ENCODE assay signal across 8 cellular contexts in genomic region chr3:172154768-172155649, GRCh38.
DNase-seq lines count a peak whose midpoint lies in the region; ATAC-seq, FAIRE-seq and TF ChIP-seq lines count a peak whose summit lies in the region.

No MANE protein-coding gene starts in this region.

- peaks cover 0 to 74% of the 10 kb centered on the region in 2 experiments; a peak in 3 of 4 replicates for H3K79me2 ChIP-seq in H1 (ENCODE audit: control insufficient read depth in 1 of 2, insufficient read depth in 2 of 2, low read length in 2 of 2)

- no peak overlapping the region for H3K56ac ChIP-seq in H1 (replicated peaks; ENCODE audit: insufficient read length, low read depth, low read length)

- H3K27me3 ChIP-seq in H1 (replicated peaks in 1 of 4; ENCODE audit: control insufficient read depth in 3 of 4, extremely low read depth in 1 of 4, insufficient read depth in 3 of 4, low read length in 3 of 4) (no peaks in the 10 kb centered on the region), spleen (replicated peaks in 1 of 7) (no peaks in the 10 kb centered on the region), WERI-Rb-1 (ENCODE audit: insufficient read depth, low read depth, severe bottlenecking) (no peaks in the 10 kb centered on the region)

- H3K9me3 ChIP-seq in H1 (ENCODE audit: insufficient read depth in 2 of 2, low read depth in 1 of 2, low read length in 1 of 2) (no peaks in the 10 kb centered on the region), spleen (no peaks in the 10 kb centered on the region), WERI-Rb-1 (ENCODE audit: severe bottlenecking) (no peaks in the 10 kb centered on the region)

- H3K14ac ChIP-seq in H1 (ENCODE audit: insufficient read length), result no peak overlapping the region

- H3K4me3 ChIP-seq in H1 (ENCODE audit: extremely low read depth in 1 of 4, insufficient read depth in 2 of 4, low read depth in 3 of 4, low read length in 4 of 4) (peak overlapping the region in 1 of 4 experiments; percentile 10; a peak in 1 of 8 replicates), spleen (no peak overlapping the region), WERI-Rb-1 (ENCODE audit: low read depth, low read length) (no peak overlapping the region)

- POLR2A ChIA-PET in H1 (lab: Charles Lee; ENCODE audit: partially characterized antibody), result interaction anchor here (1.2 to 2.1 kb wide), 3 partner anchors 15 to 114 kb away, joined by 3 to 5 read pairs (median 4); no protein-coding TSS in a partner anchor

- H3K18ac ChIP-seq in H1 (ENCODE audit: extremely low read depth, low read length), result peak overlapping the region; percentile 78

- H4K20me1 ChIP-seq in H1 (replicated peaks in 1 of 2; ENCODE audit: control insufficient read depth in 1 of 2, insufficient read depth in 2 of 2, low read length in 2 of 2), result no peaks in the 10 kb centered on the region

- WGBS in H1 (ENCODE audit: extremely low coverage in 1 of 2, insufficient coverage in 1 of 2, insufficient read length in 1 of 2, insufficient replicate concordance in 2 of 2, low coverage in 1 of 2, low lambda C conversion rate in 2 of 2, missing lambda C conversion rate in 1 of 2), 2 experiments, result 67% methylated on average over 6 of the region's 6 CpGs; no CpG with 5 or more reads in 1 of the 2 experiments
- 83 to 91% (median 85%) methylated on average over 6 of the region's 6 CpGs for WGBS in spleen, 5 donors

- peak overlapping the region; percentile 85 for H3K4ac ChIP-seq in H1 (replicated peaks; ENCODE audit: insufficient read length, low read depth, low read length)

- H2BK12ac ChIP-seq in H1 (ENCODE audit: low read depth, low read length), result peak overlapping the region; percentile 82

- peak overlapping the region; percentile 89 for H2BK120ac ChIP-seq in H1 (replicated peaks; ENCODE audit: low read depth, low read length)

- peak overlapping the region; percentile 24 for H3K23ac ChIP-seq in H1 (ENCODE audit: insufficient read length)

- TF ChIP-seq POLR2A in H1 (IDR thresholded peaks at IDR 0.05; ENCODE audit: control extremely low read depth in 1 of 2, low read depth in 2 of 2, low read length in 2 of 2), result no peak
- no peak for TF ChIP-seq POLR2A in spleen (IDR thresholded peaks at IDR 0.05)

- no peak overlapping the region for H3K9ac ChIP-seq in H1 (replicated peaks in 1 of 4; ENCODE audit: extremely low read depth in 1 of 4, low read depth in 3 of 4, low read length in 3 of 4)

- DNase-seq in H1 (ENCODE audit: low read depth in 1 of 2, low spot score in 2 of 2), result no peak
- no peak for DNase-seq in spleen
- DNase-seq in AG08395 (ENCODE audit: low spot score), result no peak
- no peak for DNase-seq in NCI-H1105 (lab: John Stamatoyannopoulos, UW)
- no peak for DNase-seq in stimulated activated CD4-positive, alpha-beta T cell treated with anti-CD3 and anti-CD28 coated beads, Interleukin-2, amount 100 ng/mL, for 48 hours
- no peak for DNase-seq in WERI-Rb-1

- H3K23me2 ChIP-seq in H1 (ENCODE audit: low read depth, low read length), result no peaks in the 10 kb centered on the region

- peak overlapping the region; percentile 68; the same call in 1 of the 2 replicates for H2BK20ac ChIP-seq in H1 (ENCODE audit: low read length)

- H2AFZ ChIP-seq in H1 (ENCODE audit: low read length), result no peak overlapping the region

- peaks cover 11 to 36% (median 33%) of the 10 kb centered on the region in 4 experiments for H3K4me1 ChIP-seq in H1 (replicated peaks in 1 of 4; ENCODE audit: control insufficient read depth in 3 of 4, insufficient read depth in 4 of 4, low read length in 3 of 4)
- peaks cover 18 to 79% (median 42%) of the 10 kb centered on the region in 6 donors for H3K4me1 ChIP-seq in spleen

- H3K36me3 ChIP-seq in H1 (ENCODE audit: control insufficient read depth in 2 of 4, insufficient read depth in 4 of 4, low read length in 3 of 4) (no peaks in the 10 kb centered on the region), spleen (no peaks in the 10 kb centered on the region), WERI-Rb-1 (no peaks in the 10 kb centered on the region)

- FAIRE-seq in H1 (lab: Jason Lieb, UNC), result no peak

- H3K79me1 ChIP-seq in H1 (ENCODE audit: low read depth, low read length), result no peaks in the 10 kb centered on the region; the same call in 1 of the 2 replicates

- peak overlapping the region; percentile 94 for H4K91ac ChIP-seq in H1 (replicated peaks; ENCODE audit: insufficient read length, low read length)

- peak overlapping the region; percentile 3 to 49; a peak in 3 of 4 replicates for H3K4me2 ChIP-seq in H1 (ENCODE audit: insufficient read depth in 1 of 2, low read depth in 2 of 2, low read length in 2 of 2)

- 0 out of 2 replicates have a peak overlapping the region, but pooled peaks have one; percentile 2 for H3K27ac ChIP-seq in H1 (ENCODE audit: low read depth, low read length)
- peak overlapping the region in 5 of 8 donors; percentile 28 to 77 (median 75) for H3K27ac ChIP-seq in spleen
- H3K27ac ChIP-seq in WERI-Rb-1, result no peak overlapping the region

- no peak overlapping the region for H4K8ac ChIP-seq in H1 (ENCODE audit: extremely low read depth, insufficient read depth, low read length)

- no peak for TF ChIP-seq EP300 in H1 (IDR thresholded peaks at IDR 0.05; ENCODE audit: borderline replicate concordance in 1 of 2, low read depth in 2 of 2, low read length in 2 of 2)

- TF ChIP-seq RAD21 in H1 (IDR thresholded peaks at IDR 0.05 in 1 of 2, conservative IDR thresholded peaks at IDR 0.05 in 1 of 2; ENCODE audit: low read depth in 2 of 2, low read length in 2 of 2), result no peak

- peak overlapping the region; percentile 95 for H2BK5ac ChIP-seq in H1 (ENCODE audit: low read depth, low read length)

- H2AK5ac ChIP-seq in H1 (ENCODE audit: low read depth, low read length), result 0 out of 2 replicates have a peak overlapping the region, but pooled peaks have one; percentile 77

- H4K5ac ChIP-seq in H1 (ENCODE audit: insufficient read length, low read depth, low read length), result peak overlapping the region; percentile 37

- ATAC-seq in GM19351 (IDR thresholded peaks at IDR 0.05; ENCODE audit: unreplicated experiment) (peak; percentile 95), HG03064 (IDR thresholded peaks at IDR 0.05; ENCODE audit: low read depth, unreplicated experiment) (peak; percentile 60)

- no peak for TF ChIP-seq CTCF in H1 (IDR thresholded peaks at IDR 0.05; ENCODE audit: control extremely low read depth in 1 of 3, insufficient read depth in 1 of 3, low read depth in 1 of 3, low read length in 3 of 3)
- no peak for TF ChIP-seq CTCF in spleen (IDR thresholded peaks at IDR 0.05 in 8 of 11, conservative IDR thresholded peaks at IDR 0.05 in 3 of 11)
- no peak for TF ChIP-seq CTCF in WERI-Rb-1 (IDR thresholded peaks at IDR 0.05; ENCODE audit: low read depth, low read length)

- peak overlapping the region; percentile 76 for H2BK15ac ChIP-seq in H1 (ENCODE audit: low read length)

- intact Hi-C loops in spleen (cut with DNase I; ENCODE audit: low total_unique reads), result no loop called here

- CTCF ChIA-PET in H1 (lab: Charles Lee; ENCODE audit: partially characterized antibody), result interaction anchor here (0.7 to 3.4 kb wide), 5 partner anchors 14 to 289 kb away, joined by 3 to 12 read pairs (median 4); no protein-coding TSS in a partner anchor

TF ChIP-seq in H1, 55 proteins besides CTCF, POLR2A, EP300 and RAD21:
- no peak for TF ChIP-seq CHD1 (IDR thresholded peaks at IDR 0.05; ENCODE audit: low read depth, low read length)
